ENCODE assay signal across 11 cellular contexts in the genomic region with DNA sequence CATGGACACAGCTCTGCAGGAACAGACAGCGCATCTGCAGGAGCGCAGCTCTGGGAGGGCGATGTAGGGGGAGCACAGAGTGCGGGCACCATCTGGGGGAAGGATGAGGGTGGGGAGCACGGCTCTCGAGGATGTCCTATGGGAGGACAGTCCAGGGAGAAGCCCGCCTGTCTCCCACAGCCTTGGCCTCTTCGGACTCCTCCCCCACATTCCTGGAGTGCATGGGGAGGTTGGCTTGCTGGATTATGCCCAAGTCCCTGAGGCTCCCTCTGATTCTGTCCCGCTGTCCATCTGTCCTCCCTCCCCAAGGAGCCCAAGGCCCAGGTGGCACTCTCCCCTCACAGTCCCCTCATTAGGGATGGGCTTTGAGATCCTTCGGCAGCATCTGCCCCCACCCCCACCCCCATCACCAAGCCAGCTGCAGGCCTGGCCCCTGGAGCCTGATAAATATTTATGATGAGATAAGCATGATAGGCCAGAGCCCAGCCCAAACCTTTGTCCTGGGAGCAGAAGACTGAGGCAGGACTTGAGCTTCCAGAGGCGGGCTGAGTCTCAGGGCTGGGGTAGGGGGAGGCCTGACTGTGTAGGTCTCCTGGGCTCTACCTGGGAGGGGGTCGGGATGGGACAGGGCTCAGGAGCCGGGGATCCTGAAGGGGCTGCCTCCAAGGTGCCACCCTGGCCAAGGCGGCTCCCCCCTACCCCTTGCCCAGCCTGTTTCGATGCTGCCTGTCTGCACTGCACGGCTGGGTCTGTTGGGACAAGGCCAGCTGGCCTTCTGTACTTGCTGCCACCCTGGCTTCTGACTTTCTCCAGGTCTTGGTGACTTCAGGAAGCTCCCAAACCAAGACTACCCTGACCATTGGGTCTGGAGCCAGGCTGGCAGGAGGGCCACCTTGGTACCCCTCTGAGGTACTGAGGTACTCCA. TPM values are rescaled to one million over a fixed set of nuclear protein-coding genes. Genes with fewer than 3 reads are reported as not detected.
DNase-seq lines count a peak whose midpoint lies in the region; ATAC-seq and TF ChIP-seq lines count a peak whose summit lies in the region.
"Had no signal": no experiment of that assay in that cellular context is flagged by ENCODE, and none has a peak within 500 bp of the region (broad histone marks: within the 10 kb centered on the region; RNA-seq: fewer than 3 reads in every experiment).

No MANE protein-coding gene starts in this region.

- DNase-seq in activated T-cell treated with anti-CD3 and anti-CD28 coated beads, Interleukin-2, amount 50 U/mL, for 72 hours: no peak
- DNase-seq in activated T-cell treated with anti-CD3 and anti-CD28 coated beads, Interleukin-2, amount 50 U/mL, for 4 hours: no peak
- DNase-seq in type B pancreatic cell (ENCODE audit: extremely low spot score, unreplicated experiment) (no peak), natural killer cell (no peak), immature natural killer cell (no peak)
- DNase-seq in CD4-positive, alpha-beta memory T cell: no peak

- no peaks in the 10 kb centered on the region for H3K36me3 ChIP-seq in iPS-20b (ENCODE audit: insufficient read depth, low read depth, low read length)
- no peaks in the 10 kb centered on the region for H3K36me3 ChIP-seq in CD4-positive, alpha-beta memory T cell (ENCODE audit: insufficient read depth, low read length)

- no peaks in the 10 kb centered on the region for H3K36me3 Mint-ChIP-seq in activated T-cell treated with anti-CD3 and anti-CD28 coated beads, Interleukin-2, amount 50 U/mL, for 72 hours (ENCODE audit: insufficient read depth in 2 of 2)
- peaks cover 2% of the 10 kb centered on the region for H3K36me3 Mint-ChIP-seq in activated T-cell treated with anti-CD3 and anti-CD28 coated beads, Interleukin-2, amount 50 U/mL, for 4 hours (ENCODE audit: insufficient read depth)
- H3K36me3 Mint-ChIP-seq in type B pancreatic cell: no peaks in the 10 kb centered on the region
- no peaks in the 10 kb centered on the region for H3K36me3 Mint-ChIP-seq in natural killer cell
- peaks cover 0 to under 1% of the 10 kb centered on the region in 2 donors for H3K36me3 Mint-ChIP-seq in CD4-positive, alpha-beta memory T cell
- no peaks in the 10 kb centered on the region for H3K36me3 Mint-ChIP-seq in immature natural killer cell
- H3K36me3 Mint-ChIP-seq: activated naive CD4-positive, alpha-beta T cell treated with anti-CD3 and anti-CD28 coated beads, Interleukin-2, amount 50 U/mL, for 72 hours had no signal

- no peak overlapping the region for H3K4me3 Mint-ChIP-seq in activated T-cell treated with anti-CD3 and anti-CD28 coated beads, Interleukin-2, amount 50 U/mL, for 72 hours
- no peak overlapping the region for H3K4me3 Mint-ChIP-seq in activated T-cell treated with anti-CD3 and anti-CD28 coated beads, Interleukin-2, amount 50 U/mL, for 4 hours
- H3K4me3 Mint-ChIP-seq in type B pancreatic cell (no peak overlapping the region), natural killer cell (no peak overlapping the region), immature natural killer cell (no peak overlapping the region)
- no peak overlapping the region for H3K4me3 Mint-ChIP-seq in CD4-positive, alpha-beta memory T cell

- CTCF ChIA-PET in CD4-positive, alpha-beta memory T cell (lab: Charles Lee; ENCODE audit: partially characterized antibody): no interaction called here

- H3K9ac ChIP-seq in iPS-20b (ENCODE audit: low read depth, low read length): peak overlapping the region; percentile 55; the same call in 1 of the 2 replicates

- no peaks in the 10 kb centered on the region for H3K4me1 Mint-ChIP-seq in activated T-cell treated with anti-CD3 and anti-CD28 coated beads, Interleukin-2, amount 50 U/mL, for 72 hours (ENCODE audit: low read depth)
- peaks cover 2% of the 10 kb centered on the region for H3K4me1 Mint-ChIP-seq in activated T-cell treated with anti-CD3 and anti-CD28 coated beads, Interleukin-2, amount 50 U/mL, for 4 hours (ENCODE audit: low read depth)
- H3K4me1 Mint-ChIP-seq in type B pancreatic cell (ENCODE audit: unreplicated experiment) (peaks cover 39% of the 10 kb centered on the region), natural killer cell (peaks cover 3 to 8% of the 10 kb centered on the region in 2 donors), immature natural killer cell (peaks cover 0 to 2% of the 10 kb centered on the region in 2 donors)
- peaks cover 0 to 6% (median 1%) of the 10 kb centered on the region in 4 donors for H3K4me1 Mint-ChIP-seq in CD4-positive, alpha-beta memory T cell

- ATAC-seq in activated T-cell treated with anti-CD3 and anti-CD28 coated beads, Interleukin-2, amount 50 U/mL, for 72 hours (replicated peaks in 1 of 2): peak; percentile 11 to 20
- ATAC-seq in activated T-cell treated with anti-CD3 and anti-CD28 coated beads, Interleukin-2, amount 50 U/mL, for 4 hours: no peak
- ATAC-seq in natural killer cell: no peak
- ATAC-seq: activated naive CD4-positive, alpha-beta T cell treated with anti-CD3 and anti-CD28 coated beads, Interleukin-2, amount 50 U/mL, for 72 hours; left lung; right cardiac atrium had no signal

- H3K27me3 ChIP-seq in iPS-20b (ENCODE audit: insufficient read depth, low read length): no peaks in the 10 kb centered on the region
- H3K27me3 ChIP-seq in CD4-positive, alpha-beta memory T cell (ENCODE audit: insufficient read depth, low read length): no peaks in the 10 kb centered on the region
- H3K27me3 ChIP-seq: left lung had no signal

- intact Hi-C loops in natural killer cell (cut with micrococcal nuclease): no loop called here
- intact Hi-C loops in CD4-positive, alpha-beta memory T cell (cut with micrococcal nuclease): no loop called here

- H3K9me3 Mint-ChIP-seq in activated T-cell treated with anti-CD3 and anti-CD28 coated beads, Interleukin-2, amount 50 U/mL, for 72 hours: no peaks in the 10 kb centered on the region
- no peaks in the 10 kb centered on the region for H3K9me3 Mint-ChIP-seq in activated T-cell treated with anti-CD3 and anti-CD28 coated beads, Interleukin-2, amount 50 U/mL, for 4 hours
- no peaks in the 10 kb centered on the region for H3K9me3 Mint-ChIP-seq in type B pancreatic cell
- H3K9me3 Mint-ChIP-seq in natural killer cell: no peaks in the 10 kb centered on the region
- peaks cover 0 to 4% (median 0%) of the 10 kb centered on the region in 8 donors for H3K9me3 Mint-ChIP-seq in CD4-positive, alpha-beta memory T cell
- no peaks in the 10 kb centered on the region for H3K9me3 Mint-ChIP-seq in immature natural killer cell
- H3K9me3 Mint-ChIP-seq: activated naive CD4-positive, alpha-beta T cell treated with anti-CD3 and anti-CD28 coated beads, Interleukin-2, amount 50 U/mL, for 72 hours had no signal

- peaks cover 15% of the 10 kb centered on the region for H3K4me1 ChIP-seq in iPS-20b (ENCODE audit: insufficient read depth, low read length)
- no peaks in the 10 kb centered on the region for H3K4me1 ChIP-seq in CD4-positive, alpha-beta memory T cell (ENCODE audit: insufficient read depth, low read length)

- H3K9me3 ChIP-seq in iPS-20b (ENCODE audit: insufficient read depth, low read depth, low read length): no peaks in the 10 kb centered on the region
- H3K9me3 ChIP-seq in CD4-positive, alpha-beta memory T cell (ENCODE audit: control insufficient read depth in 1 of 2, low read length in 2 of 2): no peaks in the 10 kb centered on the region
- H3K9me3 ChIP-seq: left lung had no signal

- no peak overlapping the region for H3K4me3 ChIP-seq in iPS-20b (ENCODE audit: low read length)
- no peak overlapping the region for H3K4me3 ChIP-seq in CD4-positive, alpha-beta memory T cell (ENCODE audit: low read length in 2 of 2)
- H3K4me3 ChIP-seq: left lung had no signal

- TF ChIP-seq CTCF in VCaP (conservative IDR thresholded peaks at IDR 0.05): no peak
- no peak for TF ChIP-seq CTCF in type B pancreatic cell (conservative IDR thresholded peaks at IDR 0.05)
- TF ChIP-seq CTCF in natural killer cell (IDR thresholded peaks at IDR 0.05): no peak

- POLR2A ChIA-PET in CD4-positive, alpha-beta memory T cell (lab: Charles Lee; ENCODE audit: partially characterized antibody): no interaction called here

- H3K27ac ChIP-seq in VCaP (peak overlapping the region; percentile 78), iPS-20b (ENCODE audit: low read length) (no peak overlapping the region)
- no peak overlapping the region for H3K27ac ChIP-seq in CD4-positive, alpha-beta memory T cell (ENCODE audit: low read depth, low read length)
- H3K27ac ChIP-seq: left lung had no signal

- no peaks in the 10 kb centered on the region for H3K27me3 Mint-ChIP-seq in activated T-cell treated with anti-CD3 and anti-CD28 coated beads, Interleukin-2, amount 50 U/mL, for 72 hours (ENCODE audit: low read depth)
- no peaks in the 10 kb centered on the region for H3K27me3 Mint-ChIP-seq in activated T-cell treated with anti-CD3 and anti-CD28 coated beads, Interleukin-2, amount 50 U/mL, for 4 hours (ENCODE audit: low read depth)
- no peaks in the 10 kb centered on the region for H3K27me3 Mint-ChIP-seq in type B pancreatic cell
- H3K27me3 Mint-ChIP-seq in natural killer cell (ENCODE audit: low read depth in 2 of 2): no peaks in the 10 kb centered on the region
- H3K27me3 Mint-ChIP-seq in CD4-positive, alpha-beta memory T cell: no peaks in the 10 kb centered on the region
- peaks cover 3 to 4% (median 3%) of the 10 kb centered on the region in 3 donors for H3K27me3 Mint-ChIP-seq in immature natural killer cell (ENCODE audit: low read depth in 3 of 3)

- H3K27ac Mint-ChIP-seq in activated T-cell treated with anti-CD3 and anti-CD28 coated beads, Interleukin-2, amount 50 U/mL, for 72 hours: no peak overlapping the region
- peak overlapping the region; percentile 58 for H3K27ac Mint-ChIP-seq in type B pancreatic cell
- H3K27ac Mint-ChIP-seq in natural killer cell: no peak overlapping the region
- H3K27ac Mint-ChIP-seq in CD4-positive, alpha-beta memory T cell: peak overlapping the region in 1 of 7 donors; percentile 44
- H3K27ac Mint-ChIP-seq in immature natural killer cell: no peak overlapping the region
- H3K27ac Mint-ChIP-seq: activated naive CD4-positive, alpha-beta T cell treated with anti-CD3 and anti-CD28 coated beads, Interleukin-2, amount 50 U/mL, for 72 hours had no signal

RNA-seq across cellular contexts. Expression of a gene that starts 28.6 kb away (rescaled TPM):
- under 1 TPM in 1 of 2 donors, not detected in 1; 0.25 TPM for total RNA-seq in activated T-cell treated with anti-CD3 and anti-CD28 coated beads, Interleukin-2, amount 50 U/mL, for 72 hours
- under 1 TPM; 0.19 to 0.24 (median 0.23) TPM for total RNA-seq in activated T-cell treated with anti-CD3 and anti-CD28 coated beads, Interleukin-2, amount 50 U/mL, for 4 hours
- total RNA-seq in type B pancreatic cell (ENCODE audit: low replicate concordance) (41.9 and 48.0 TPM in 2 replicates), natural killer cell (1 to 10 TPM in 1 of 3 donors, under 1 TPM in 2; 0.16 to 1.1 (median 0.78) TPM)
- total RNA-seq in CD4-positive, alpha-beta memory T cell: not detected
- not detected for polyA plus RNA-seq in CD4-positive, alpha-beta memory T cell
- not detected for polyA plus RNA-seq in immature natural killer cell

RNA-seq across cellular contexts. Expression of a gene that starts 37.8 kb away (rescaled TPM):
- total RNA-seq in activated T-cell treated with anti-CD3 and anti-CD28 coated beads, Interleukin-2, amount 50 U/mL, for 72 hours: 100 to 1,000 TPM; 172 to 179 TPM
- 100 to 1,000 TPM in 2 of 3 donors, 10 to 100 TPM in 1; 96.6 to 122 (median 112) TPM for total RNA-seq in activated T-cell treated with anti-CD3 and anti-CD28 coated beads, Interleukin-2, amount 50 U/mL, for 4 hours
- total RNA-seq in type B pancreatic cell (ENCODE audit: low replicate concordance): 170 and 244 TPM in 2 replicates
- 100 to 1,000 TPM; 359 to 473 (median 401) TPM for total RNA-seq in natural killer cell
- 100 to 1,000 TPM; 377 to 385 TPM for total RNA-seq in CD4-positive, alpha-beta memory T cell
- 10 to 100 TPM; 16.7 to 47.9 TPM for polyA plus RNA-seq in CD4-positive, alpha-beta memory T cell
- polyA plus RNA-seq in immature natural killer cell: 10 to 100 TPM; 15.5 to 40.7 (median 21.4) TPM

Comparison
In these comparisons a context has a peak if more than half of its experiments do, and no peak if none do; other contexts are left out.
1. ATAC-seq: peak in activated T-cell treated with anti-CD3 and anti-CD28 coated beads, Interleukin-2, amount 50 U/mL, for 72 hours (2 of 2); none in activated T-cell treated with anti-CD3 and anti-CD28 coated beads, Interleukin-2, amount 50 U/mL, for 4 hours (0 of 2) and natural killer cell (0 of 3).
2. RNA of a gene that starts 28.6 kb away (total RNA-seq): 41.9 to 48.0 TPM in type B pancreatic cell; 0.16 to 1.1 TPM in natural killer cell, 0.25 TPM in activated T-cell treated with anti-CD3 and anti-CD28 coated beads, Interleukin-2, amount 50 U/mL, for 72 hours, 0.19 to 0.24 TPM in activated T-cell treated with anti-CD3 and anti-CD28 coated beads, Interleukin-2, amount 50 U/mL, for 4 hours and not detected in CD4-positive, alpha-beta memory T cell; every median in the first group is over 10 times any median in the second.